In genomic region chr17:50668025-50668837, GRCh38 we compare ENCODE assay signal across 1 cellular context.
TF ChIP-seq lines count a peak whose summit lies in the region.

No MANE protein-coding gene starts in this region.

TF ChIP-seq in GM23338, 12 proteins besides CTCF, POLR2A, EP300 and RAD21:
- TF ChIP-seq, protein P1, sequence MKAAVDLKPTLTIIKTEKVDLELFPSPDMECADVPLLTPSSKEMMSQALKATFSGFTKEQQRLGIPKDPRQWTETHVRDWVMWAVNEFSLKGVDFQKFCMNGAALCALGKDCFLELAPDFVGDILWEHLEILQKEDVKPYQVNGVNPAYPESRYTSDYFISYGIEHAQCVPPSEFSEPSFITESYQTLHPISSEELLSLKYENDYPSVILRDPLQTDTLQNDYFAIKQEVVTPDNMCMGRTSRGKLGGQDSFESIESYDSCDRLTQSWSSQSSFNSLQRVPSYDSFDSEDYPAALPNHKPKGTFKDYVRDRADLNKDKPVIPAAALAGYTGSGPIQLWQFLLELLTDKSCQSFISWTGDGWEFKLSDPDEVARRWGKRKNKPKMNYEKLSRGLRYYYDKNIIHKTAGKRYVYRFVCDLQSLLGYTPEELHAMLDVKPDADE (IDR thresholded peaks at IDR 0.05) = no peak
- TF ChIP-seq NANOG (IDR thresholded peaks at IDR 0.05; ENCODE audit: borderline replicate concordance) = no peak
- no peak for TF ChIP-seq CREB1 (CRISPR knock-in tag; IDR thresholded peaks at IDR 0.05; ENCODE audit: low read depth)
TF ChIP-seq in GM23338: peak in this region for 0.
